1 cellular context compared by ENCODE assay signal in genomic region chr2:212402316-212402715, GRCh38.
TF ChIP-seq lines count a peak whose summit lies in the region.

No MANE protein-coding gene starts in this region.

TF ChIP-seq in HCT116, 20 proteins besides CTCF, POLR2A, EP300 and RAD21 (continued from another document):
- TF ChIP-seq, protein P1, sequence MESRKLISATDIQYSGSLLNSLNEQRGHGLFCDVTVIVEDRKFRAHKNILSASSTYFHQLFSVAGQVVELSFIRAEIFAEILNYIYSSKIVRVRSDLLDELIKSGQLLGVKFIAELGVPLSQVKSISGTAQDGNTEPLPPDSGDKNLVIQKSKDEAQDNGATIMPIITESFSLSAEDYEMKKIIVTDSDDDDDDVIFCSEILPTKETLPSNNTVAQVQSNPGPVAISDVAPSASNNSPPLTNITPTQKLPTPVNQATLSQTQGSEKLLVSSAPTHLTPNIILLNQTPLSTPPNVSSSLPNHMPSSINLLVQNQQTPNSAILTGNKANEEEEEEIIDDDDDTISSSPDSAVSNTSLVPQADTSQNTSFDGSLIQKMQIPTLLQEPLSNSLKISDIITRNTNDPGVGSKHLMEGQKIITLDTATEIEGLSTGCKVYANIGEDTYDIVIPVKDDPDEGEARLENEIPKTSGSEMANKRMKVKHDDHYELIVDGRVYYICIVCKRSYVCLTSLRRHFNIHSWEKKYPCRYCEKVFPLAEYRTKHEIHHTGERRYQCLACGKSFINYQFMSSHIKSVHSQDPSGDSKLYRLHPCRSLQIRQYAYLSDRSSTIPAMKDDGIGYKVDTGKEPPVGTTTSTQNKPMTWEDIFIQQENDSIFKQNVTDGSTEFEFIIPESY (IDR thresholded peaks at IDR 0.05; ENCODE audit: extremely low read depth, insufficient replicate concordance, low read length), result no peak
- TF ChIP-seq ZNF274 (IDR thresholded peaks at IDR 0.05; ENCODE audit: low read depth, low read length), result no peak
- TF ChIP-seq EGR1 (IDR thresholded peaks at IDR 0.05; ENCODE audit: low read depth), result no peak
- TF ChIP-seq, protein P2, sequence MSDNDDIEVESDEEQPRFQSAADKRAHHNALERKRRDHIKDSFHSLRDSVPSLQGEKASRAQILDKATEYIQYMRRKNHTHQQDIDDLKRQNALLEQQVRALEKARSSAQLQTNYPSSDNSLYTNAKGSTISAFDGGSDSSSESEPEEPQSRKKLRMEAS (IDR thresholded peaks at IDR 0.05), result no peak
- TF ChIP-seq EZH2 (IDR thresholded peaks at IDR 0.05), result no peak
- no peak for TF ChIP-seq CBX3 (IDR thresholded peaks at IDR 0.05; ENCODE audit: low read depth)
- TF ChIP-seq SRF (IDR thresholded peaks at IDR 0.05; ENCODE audit: low read depth), result no peak
- no peak for TF ChIP-seq SP1 (IDR thresholded peaks at IDR 0.05; ENCODE audit: low read depth)
TF ChIP-seq in HCT116: peak in this region for 0.
